Comparison of ENCODE assay signal across 1 cellular context in genomic region chr4:85399270-85399669, GRCh38.
TF ChIP-seq lines count a peak whose summit lies in the region.

No MANE protein-coding gene starts in this region.

TF ChIP-seq in GM23338, 12 proteins besides CTCF, POLR2A, EP300 and RAD21 (continued from another document):
- no peak for TF ChIP-seq ZNF462 (CRISPR knock-in tag; IDR thresholded peaks at IDR 0.05)
- no peak for TF ChIP-seq EZH2 (IDR thresholded peaks at IDR 0.05; ENCODE audit: low read depth, unreplicated experiment)
- no peak for TF ChIP-seq JUNB (IDR thresholded peaks at IDR 0.05; ENCODE audit: unreplicated experiment)
- no peak for TF ChIP-seq CREB1 (CRISPR knock-in tag; IDR thresholded peaks at IDR 0.05; ENCODE audit: low read depth)
- TF ChIP-seq STAT1 (IDR thresholded peaks at IDR 0.05; ENCODE audit: unreplicated experiment) = no peak
TF ChIP-seq in GM23338: peak in this region for 0.
